13 cellular contexts compared by ENCODE assay signal in the genomic region with DNA sequence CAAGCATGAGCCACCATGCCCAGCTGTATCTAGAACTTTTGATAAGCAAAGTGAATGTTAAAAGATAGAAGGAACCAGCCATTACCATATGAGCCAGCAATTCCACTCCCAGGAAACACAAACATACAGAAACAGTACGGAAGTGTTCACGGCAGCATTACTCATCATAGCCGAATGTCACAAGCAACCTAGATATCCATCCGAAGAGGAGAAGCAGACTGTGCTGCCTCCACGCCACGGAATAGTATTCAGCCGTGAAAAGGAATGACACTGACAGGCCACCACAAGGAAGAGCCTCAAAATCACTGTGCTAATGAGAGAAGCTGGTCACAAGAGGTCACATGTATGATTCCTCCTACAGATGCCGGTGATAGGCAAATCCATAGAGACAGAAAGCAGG. TPM values are rescaled to one million over a fixed set of nuclear protein-coding genes. Genes with fewer than 3 reads are reported as not detected.
DNase-seq lines count a peak whose midpoint lies in the region; ATAC-seq and TF ChIP-seq lines count a peak whose summit lies in the region.
"Had no signal": no experiment of that assay in that cellular context is flagged by ENCODE, and none has a peak within 500 bp of the region (broad histone marks: within the 10 kb centered on the region; RNA-seq: fewer than 3 reads in every experiment).

No MANE protein-coding gene starts in this region.

- peak; percentile 54 for DNase-seq in Daoy (ENCODE audit: low read depth)
- peak; percentile 43 for DNase-seq in NCI-H460 (ENCODE audit: extremely low read depth, low read depth)
- peak; percentile 70 to 86 for DNase-seq in cardiac fibroblast (ENCODE audit: low read depth in 2 of 2)
- DNase-seq in mucosa of descending colon, result no peak
- DNase-seq in ecto neural progenitor cell (ENCODE audit: low spot score), result no peak
- no peak for DNase-seq in NCI-H1930 (lab: John Stamatoyannopoulos, UW)
- DNase-seq in LoVo (ENCODE audit: low spot score), result no peak
- DNase-seq: activated CD8-positive, alpha-beta T cell treated with anti-CD3 and anti-CD28 coated beads, Interleukin-2, amount 10 ng/mL, durations not matched to agents 7 days and 5 days; CD8-positive, alpha-beta T cell; endodermal cell had no signal

- TF ChIP-seq CTCF in cardiac fibroblast (IDR thresholded peaks at IDR 0.05; ENCODE audit: low read depth, low read length) (no peak), mucosa of descending colon (IDR thresholded peaks at IDR 0.05) (no peak)

- intact Hi-C loops in mucosa of descending colon (cut with DNase I, micrococcal nuclease), result no loop called here

- H3K4me1 ChIP-seq in mucosa of descending colon (ENCODE audit: low read depth), result peaks cover 12% of the 10 kb centered on the region

- no peaks in the 10 kb centered on the region for H3K36me3 ChIP-seq in mucosa of descending colon (ENCODE audit: low read depth)

- no peaks in the 10 kb centered on the region for H3K9me3 ChIP-seq in mucosa of descending colon

- peak; percentile 77 for ATAC-seq in mucosa of descending colon
- ATAC-seq in GM19023 (IDR thresholded peaks at IDR 0.05; ENCODE audit: unreplicated experiment), result no peak
- ATAC-seq: CD8-positive, alpha-beta T cell; SK-N-SH treated with all-trans-retinoic acid at 6 μM for 48 hours had no signal

- H3K4me3 ChIP-seq in cardiac fibroblast (replicated peaks in 1 of 2; ENCODE audit: low read depth in 2 of 2, low read length in 2 of 2) (no peak overlapping the region), mucosa of descending colon (no peak overlapping the region)
- H3K4me3 ChIP-seq: GM12878 had no signal

RNA-seq across cellular contexts. Expression of gene MGAT3, which starts 17.6 kb away (rescaled TPM):
- 0.15 and 0.86 TPM in 2 replicates for total RNA-seq in Daoy (2014; rRNA removed; shearing (Covaris generic))
- 0.02 TPM in 1 of 2 replicates, not detected in the other for total RNA-seq in NCI-H460 (2014; rRNA removed; shearing (Covaris generic))
- polyA plus RNA-seq in NCI-H460 (2014; cell fraction: nucleus; rRNA removed), result not detected in 2 replicates
- total RNA-seq in mucosa of descending colon, result 1 to 10 TPM; 5.1 to 8.5 (median 6.5) TPM

RNA-seq across cellular contexts. Expression of gene TAB1, which starts 39.6 kb away (rescaled TPM):
- total RNA-seq in Daoy (2014; rRNA removed; shearing (Covaris generic)), result 10.3 and 14.9 TPM in 2 replicates
- total RNA-seq in NCI-H460 (2014; rRNA removed; shearing (Covaris generic)), result 8.0 and 8.9 TPM in 2 replicates
- polyA plus RNA-seq in NCI-H460 (2014; cell fraction: nucleus; rRNA removed), result 21.1 and 27.8 TPM in 2 replicates
- 10 to 100 TPM; 19.2 to 29.9 (median 24.8) TPM for total RNA-seq in mucosa of descending colon

Comparison
In these comparisons a context has a peak if more than half of its experiments do, and no peak if none do; other contexts are left out.
1. DNase-seq: peak in Daoy (single experiment), NCI-H460 (single experiment) and cardiac fibroblast (2 of 2); none in mucosa of descending colon (0 of 3), ecto neural progenitor cell (single experiment), NCI-H1930 (0 of 2) and LoVo (single experiment).